Comparison of ENCODE assay signal across 1 cellular context in the genomic region with DNA sequence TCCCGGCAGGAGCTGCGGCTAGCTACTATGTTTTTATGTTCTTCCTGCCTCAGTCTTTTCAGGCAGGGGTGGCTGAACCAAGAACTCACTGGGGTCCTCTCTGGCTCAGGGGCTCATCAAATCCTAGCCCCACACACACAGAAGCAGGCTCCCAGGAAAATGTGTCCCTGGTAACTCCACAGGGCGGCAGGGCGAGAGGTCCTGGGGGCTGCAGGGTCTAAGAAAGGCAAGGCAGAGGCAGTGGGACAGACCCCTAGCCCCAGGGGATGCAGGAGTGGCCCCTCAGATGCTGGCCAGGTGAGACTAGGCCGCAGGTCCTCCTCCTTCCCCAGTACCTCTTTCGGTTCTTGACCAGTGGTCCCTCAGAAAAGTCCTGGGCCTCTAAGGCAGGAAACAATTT.
A peak's percentile ranks its signal among the peaks of the same experiment; 100 is the strongest.
TF ChIP-seq lines count a peak whose summit lies in the region.

No MANE protein-coding gene starts in this region.

TF ChIP-seq in GM12878, 131 proteins besides CTCF, POLR2A, EP300 and RAD21 (continued from another document):
- no peak for TF ChIP-seq ZBTB4 (CRISPR knock-in tag; IDR thresholded peaks at IDR 0.05)
- TF ChIP-seq ZBTB11 (CRISPR knock-in tag; IDR thresholded peaks at IDR 0.05), result no peak
- no peak for TF ChIP-seq PBX3 (IDR thresholded peaks at IDR 0.05; ENCODE audit: insufficient replicate concordance, low read depth, low read length)
- no peak for TF ChIP-seq NR2F1 (conservative IDR thresholded peaks at IDR 0.05)
- peak; percentile 67; the same call in 1 of the 2 replicates for TF ChIP-seq SMARCA5 (IDR thresholded peaks at IDR 0.05)
- TF ChIP-seq EGR1 (IDR thresholded peaks at IDR 0.05; ENCODE audit: borderline replicate concordance in 1 of 2, low read depth in 2 of 2, low read length in 2 of 2), result no peak
- TF ChIP-seq JUNB (IDR thresholded peaks at IDR 0.05), result no peak
- no peak for TF ChIP-seq FOS (IDR thresholded peaks at IDR 0.05; ENCODE audit: borderline replicate concordance, extremely low read depth, insufficient read length)
- no peak for TF ChIP-seq YBX1 (IDR thresholded peaks at IDR 0.05)
TF ChIP-seq in GM12878: peak in this region for 4.
